9 cellular contexts compared by ENCODE assay signal in the genomic region with DNA sequence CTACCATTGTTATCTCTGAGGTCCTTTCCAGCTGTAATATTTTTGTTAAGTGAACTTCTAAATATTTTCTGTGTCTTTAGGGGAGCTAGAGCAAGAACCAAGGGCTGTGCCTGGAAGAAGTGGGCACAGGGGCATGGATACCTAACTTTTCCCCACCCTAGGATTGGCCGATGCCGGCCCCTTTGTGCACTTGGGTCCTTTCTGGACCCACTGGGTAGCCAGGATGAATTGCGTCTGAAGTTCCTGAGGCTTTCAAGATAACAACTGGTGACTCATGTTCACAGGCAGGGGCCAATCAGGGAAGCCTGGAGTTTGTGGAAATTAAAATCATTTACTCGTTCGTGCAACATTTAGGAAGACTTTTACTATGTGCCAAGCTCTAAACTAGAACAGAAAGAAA. TPM values are rescaled to one million over a fixed set of nuclear protein-coding genes. Genes with fewer than 3 reads are reported as not detected.
A peak's percentile ranks its signal among the peaks of the same experiment; 100 is the strongest.
DNase-seq lines count a peak whose midpoint lies in the region; ATAC-seq, FAIRE-seq and TF ChIP-seq lines count a peak whose summit lies in the region.
"Had no signal": no experiment of that assay in that cellular context is flagged by ENCODE, and none has a peak within 500 bp of the region (broad histone marks: within the 10 kb centered on the region; RNA-seq: fewer than 3 reads in every experiment).

No MANE protein-coding gene starts in this region.

- no peak overlapping the region for H3K27ac Mint-ChIP-seq in activated CD4-positive, alpha-beta memory T cell treated with anti-CD3 and anti-CD28 coated beads, Interleukin-2, amount 10 ng/mL, durations not matched to agents 7 days and 5 days

- H3K9me3 ChIP-seq in keratinocyte (ENCODE audit: control insufficient read depth, low read depth, low read length) (no peaks in the 10 kb centered on the region), transverse colon (no peaks in the 10 kb centered on the region)

- 73 to 76% methylated on average over 5 of the region's 5 CpGs for WGBS in transverse colon (ENCODE audit: low coverage in 1 of 2), 2 donors

- H3K27ac ChIP-seq in keratinocyte (ENCODE audit: control insufficient read depth, insufficient read depth, low read length) (peak overlapping the region; percentile 42), transverse colon (no peak overlapping the region)
- H3K27ac ChIP-seq: epithelial cell of prostate had no signal

- H3K4me2 ChIP-seq in keratinocyte (ENCODE audit: control insufficient read depth, extremely low read depth, insufficient read depth, low read depth, low read length), result peak overlapping the region; percentile 98

- DNase-seq in activated T-cell treated with anti-CD3 and anti-CD28 coated beads, Interleukin-2, amount 50 U/mL, for 4 hours, result no peak
- DNase-seq in activated T-cell treated with anti-CD3 and anti-CD28 coated beads, Interleukin-2, amount 50 U/mL, for 48 hours, result no peak
- no peak for DNase-seq in activated CD4-positive, alpha-beta memory T cell treated with anti-CD3 and anti-CD28 coated beads, Interleukin-2, amount 10 ng/mL, durations not matched to agents 7 days and 5 days
- DNase-seq in keratinocyte (ENCODE audit: low read depth, low spot score) (no peak), transverse colon (no peak), DMS79 (lab: John Stamatoyannopoulos, UW) (no peak), NCI-H1417 treated with DMSO at 0.1 percent for 48 hours (lab: John Stamatoyannopoulos, UW) (no peak)

- no peak for FAIRE-seq in keratinocyte (lab: Jason Lieb, UNC)

- H4K20me1 ChIP-seq in keratinocyte (ENCODE audit: control insufficient read depth, extremely low read depth, insufficient read depth, low read length), result no peaks in the 10 kb centered on the region

- H3K27me3 Mint-ChIP-seq in activated T-cell treated with anti-CD3 and anti-CD28 coated beads, Interleukin-2, amount 50 U/mL, for 4 hours (ENCODE audit: low read depth), result no peaks in the 10 kb centered on the region
- peaks cover 2% of the 10 kb centered on the region for H3K27me3 Mint-ChIP-seq in activated CD4-positive, alpha-beta memory T cell treated with anti-CD3 and anti-CD28 coated beads, Interleukin-2, amount 10 ng/mL, durations not matched to agents 7 days and 5 days

- H3K4me3 ChIP-seq in keratinocyte (ENCODE audit: control insufficient read depth in 2 of 3, extremely low read depth in 1 of 3, insufficient read depth in 2 of 3, low read depth in 1 of 3, low read length in 3 of 3) (peak overlapping the region; percentile 64 to 97 (median 66)), transverse colon (peak overlapping the region in 3 of 4 donors; percentile 70 to 85 (median 72))

- H3K4me1 ChIP-seq in keratinocyte (ENCODE audit: control insufficient read depth, extremely low read depth, insufficient read depth, low read length), result peaks cover 17% of the 10 kb centered on the region
- H3K4me1 ChIP-seq in transverse colon, result peaks cover 4 to 20% (median 16%) of the 10 kb centered on the region in 4 donors

- no peak for ATAC-seq in activated T-cell treated with anti-CD3 and anti-CD28 coated beads, Interleukin-2, amount 50 U/mL, for 4 hours
- ATAC-seq in GM18502 (IDR thresholded peaks at IDR 0.05; ENCODE audit: poor library complexity, unreplicated experiment), result no peak

- H3K9me1 ChIP-seq in keratinocyte (ENCODE audit: control insufficient read depth, extremely low read depth, insufficient read depth, low read length), result no peaks in the 10 kb centered on the region

- in situ Hi-C loops in transverse colon (cut with MboI; ENCODE audit: low pct_ligation_motif_present in 1 of 4, low pct_unique_long_range_greater_than_20kb in 1 of 4, low sequenced_read_pairs in 3 of 4), result no loop called here

- H3K9ac ChIP-seq in keratinocyte (ENCODE audit: control insufficient read depth, extremely low read depth, insufficient read depth, low read length), result peak overlapping the region; percentile 73

- intact Hi-C loops in transverse colon (cut with DNase I; ENCODE audit: low total_unique reads), result no loop called here

- peak overlapping the region; percentile 18 for H2AFZ ChIP-seq in keratinocyte (ENCODE audit: control insufficient read depth, low read length)

- peaks cover 11% of the 10 kb centered on the region for H3K79me2 ChIP-seq in keratinocyte (ENCODE audit: control insufficient read depth, insufficient read depth, low read length)

- H3K36me3 Mint-ChIP-seq in activated T-cell treated with anti-CD3 and anti-CD28 coated beads, Interleukin-2, amount 50 U/mL, for 4 hours (ENCODE audit: insufficient read depth), result peaks cover 5% of the 10 kb centered on the region
- peaks cover 12% of the 10 kb centered on the region for H3K36me3 Mint-ChIP-seq in activated CD4-positive, alpha-beta memory T cell treated with anti-CD3 and anti-CD28 coated beads, Interleukin-2, amount 10 ng/mL, durations not matched to agents 7 days and 5 days (ENCODE audit: low read depth)

- H3K36me3 ChIP-seq in keratinocyte (ENCODE audit: control insufficient read depth in 2 of 2, extremely low read depth in 1 of 2, insufficient read depth in 2 of 2, low read length in 2 of 2) (peaks cover 1 to 3% of the 10 kb centered on the region in 2 experiments), transverse colon (no peaks in the 10 kb centered on the region)

- H3K4me3 Mint-ChIP-seq in activated T-cell treated with anti-CD3 and anti-CD28 coated beads, Interleukin-2, amount 50 U/mL, for 4 hours, result peak overlapping the region; percentile 94
- peak overlapping the region; percentile 90 for H3K4me3 Mint-ChIP-seq in activated CD4-positive, alpha-beta memory T cell treated with anti-CD3 and anti-CD28 coated beads, Interleukin-2, amount 10 ng/mL, durations not matched to agents 7 days and 5 days

- CTCF ChIA-PET in activated CD4-positive, alpha-beta memory T cell treated with anti-CD3 and anti-CD28 coated beads, Interleukin-2, amount 10 ng/mL, durations not matched to agents 7 days and 5 days (lab: Charles Lee), result interaction anchor here (1.6 to 4.5 kb wide), 4 partner anchors 13 to 192 kb away, joined by 4 to 30 read pairs (median 8); no protein-coding TSS in a partner anchor

- H3K9me3 Mint-ChIP-seq in activated T-cell treated with anti-CD3 and anti-CD28 coated beads, Interleukin-2, amount 50 U/mL, for 4 hours, result no peaks in the 10 kb centered on the region
- no peaks in the 10 kb centered on the region for H3K9me3 Mint-ChIP-seq in activated CD4-positive, alpha-beta memory T cell treated with anti-CD3 and anti-CD28 coated beads, Interleukin-2, amount 10 ng/mL, durations not matched to agents 7 days and 5 days

- no peak for TF ChIP-seq EP300 in transverse colon (IDR thresholded peaks at IDR 0.05; ENCODE audit: low read depth)

- no peaks in the 10 kb centered on the region for H3K27me3 ChIP-seq in keratinocyte (ENCODE audit: control insufficient read depth, extremely low read depth, insufficient read depth, low read length)
- H3K27me3 ChIP-seq in transverse colon, result no peaks in the 10 kb centered on the region

- dilution Hi-C loops in keratinocyte (cut with MboI; ENCODE audit: extremely low pct_ligation_motif_present, low sequenced_read_pairs), result no loop called here

- TF ChIP-seq POLR2A in transverse colon (IDR thresholded peaks at IDR 0.05), result no peak

- TF ChIP-seq CTCF in keratinocyte (optimal IDR thresholded peaks at IDR 0.05 in 1 of 3, IDR thresholded peaks at IDR 0.05 in 1 of 3, conservative IDR thresholded peaks at IDR 0.05 in 1 of 3; ENCODE audit: extremely low read depth in 1 of 3, insufficient read depth in 2 of 3, low read length in 3 of 3), result no peak
- TF ChIP-seq CTCF in transverse colon (IDR thresholded peaks at IDR 0.05), result no peak

- POLR2A ChIA-PET in activated CD4-positive, alpha-beta memory T cell treated with anti-CD3 and anti-CD28 coated beads, Interleukin-2, amount 10 ng/mL, durations not matched to agents 7 days and 5 days (lab: Charles Lee), result interaction anchor here (0.7 to 1.7 kb wide), 4 partner anchors 9 to 128 kb away, joined by 3 to 5 read pairs (median 3); no protein-coding TSS in a partner anchor

- peaks cover 18% of the 10 kb centered on the region for H3K4me1 Mint-ChIP-seq in activated T-cell treated with anti-CD3 and anti-CD28 coated beads, Interleukin-2, amount 50 U/mL, for 4 hours (ENCODE audit: low read depth)
- peaks cover 24% of the 10 kb centered on the region for H3K4me1 Mint-ChIP-seq in activated CD4-positive, alpha-beta memory T cell treated with anti-CD3 and anti-CD28 coated beads, Interleukin-2, amount 10 ng/mL, durations not matched to agents 7 days and 5 days

RNA-seq across cellular contexts. Expression of a gene that starts 0.8 kb away (rescaled TPM):
- 10 to 100 TPM in 1 of 3 donors, 1 to 10 TPM in 2; 8.5 to 12.2 (median 9.7) TPM for total RNA-seq in activated T-cell treated with anti-CD3 and anti-CD28 coated beads, Interleukin-2, amount 50 U/mL, for 4 hours
- total RNA-seq in activated CD4-positive, alpha-beta memory T cell treated with anti-CD3 and anti-CD28 coated beads, Interleukin-2, amount 10 ng/mL, durations not matched to agents 7 days and 5 days, result 1 to 10 TPM; 4.1 to 5.2 TPM
- 43.3 to 58.1 TPM (median 57.9 TPM) in 3 replicates for polyA plus RNA-seq in keratinocyte
- 26.5 TPM for polyA plus RNA-seq in keratinocyte (2011; ENCODE audit: low read depth)
- 51.5 and 57.5 TPM in 2 replicates for polyA plus RNA-seq in keratinocyte (2011; cell fraction: cytosol; rRNA removed)
- 35.5 and 37.4 TPM in 2 replicates for polyA plus RNA-seq in keratinocyte (2011; cell fraction: nucleus; rRNA removed)
- polyA plus RNA-seq in keratinocyte (2012; ENCODE audit: low replicate concordance), result 21.9 and 38.6 TPM in 2 replicates
- polyA minus RNA-seq in keratinocyte, result 26.4 to 33.5 TPM (median 26.8 TPM) in 3 replicates
- 17.1 TPM for polyA minus RNA-seq in keratinocyte (2011; cell fraction: cytosol; rRNA and poly(A)+ RNA removed)
- 5.6 and 8.1 TPM in 2 replicates for polyA minus RNA-seq in keratinocyte (2011; cell fraction: nucleus; rRNA and poly(A)+ RNA removed)
- total RNA-seq in transverse colon, result 10 to 100 TPM in 2 of 4 donors, 1 to 10 TPM in 1, not detected in 1; 8.2 to 15.7 (median 13.5) TPM

RNA-seq across cellular contexts. Expression of a gene that starts 0.8 kb away (rescaled TPM):
- total RNA-seq in activated T-cell treated with anti-CD3 and anti-CD28 coated beads, Interleukin-2, amount 50 U/mL, for 4 hours, result 10 to 100 TPM; 23.3 to 25.3 (median 24.4) TPM
- 10 to 100 TPM; 31.9 to 35.9 TPM for total RNA-seq in activated CD4-positive, alpha-beta memory T cell treated with anti-CD3 and anti-CD28 coated beads, Interleukin-2, amount 10 ng/mL, durations not matched to agents 7 days and 5 days
- polyA plus RNA-seq in keratinocyte, result 11.6 to 18.6 TPM (median 11.9 TPM) in 3 replicates
- polyA plus RNA-seq in keratinocyte (2011; ENCODE audit: low read depth), result 5.7 TPM
- polyA plus RNA-seq in keratinocyte (2011; cell fraction: cytosol; rRNA removed), result 9.7 and 12.2 TPM in 2 replicates
- 37.0 and 37.7 TPM in 2 replicates for polyA plus RNA-seq in keratinocyte (2011; cell fraction: nucleus; rRNA removed)
- 11.3 and 12.7 TPM in 2 replicates for polyA plus RNA-seq in keratinocyte (2012; ENCODE audit: low replicate concordance)
- polyA minus RNA-seq in keratinocyte, result 19.0 to 25.4 TPM (median 24.4 TPM) in 3 replicates
- polyA minus RNA-seq in keratinocyte (2011; cell fraction: cytosol; rRNA and poly(A)+ RNA removed), result 16.9 TPM
- 12.2 and 19.3 TPM in 2 replicates for polyA minus RNA-seq in keratinocyte (2011; cell fraction: nucleus; rRNA and poly(A)+ RNA removed)
- total RNA-seq in transverse colon, result 10 to 100 TPM; 23.9 to 89.8 (median 29.8) TPM
